In genomic region chr16:88262858-88263563, GRCh38 we compare ENCODE assay signal across 8 cellular contexts.
DNase-seq lines count a peak whose midpoint lies in the region; ATAC-seq and TF ChIP-seq lines count a peak whose summit lies in the region.
"Not testable (repeated sequence)": the region's sequence is repeated elsewhere in the genome, so short reads cannot be mapped to it uniquely, and the experiment has no call there.

No MANE protein-coding gene starts in this region.

- TF ChIP-seq CTCF in BE2C (IDR thresholded peaks at IDR 0.05; ENCODE audit: low read depth, low read length) (0 out of 2 replicates have a peak, but pooled peaks have one; percentile 17), fibroblast of villous mesenchyme (IDR thresholded peaks at IDR 0.05; ENCODE audit: insufficient read depth, low read depth, low read length) (peak; percentile 15)
- TF ChIP-seq CTCF in breast epithelium (IDR thresholded peaks at IDR 0.05); omental fat pad (IDR thresholded peaks at IDR 0.05); smooth muscle cell (IDR thresholded peaks at IDR 0.05; ENCODE audit: borderline replicate concordance, insufficient read depth, poor library complexity, severe bottlenecking): not testable (repeated sequence)

- peak overlapping the region; percentile 57 to 75 for H3K27ac ChIP-seq in breast epithelium
- peak overlapping the region; percentile 96 for H3K27ac ChIP-seq in smooth muscle cell (ENCODE audit: low read depth)

- WGBS in smooth muscle cell (ENCODE audit: low lambda C conversion rate) = 55% methylated on average over 34 of the region's 34 CpGs

- H3K27me3 ChIP-seq in BE2C; H7 (ENCODE audit: control insufficient read depth, insufficient read depth, low read length); breast epithelium; smooth muscle cell (ENCODE audit: low read depth): not testable (repeated sequence)

- not testable (repeated sequence) for H2AFZ ChIP-seq in smooth muscle cell (ENCODE audit: low read depth)

- not testable (repeated sequence) for TF ChIP-seq POLR2A in breast epithelium (IDR thresholded peaks at IDR 0.05)

- H3K36me3 ChIP-seq in BE2C; H7 (replicated peaks; ENCODE audit: control insufficient read depth, insufficient read depth, low read length); breast epithelium; smooth muscle cell (ENCODE audit: low read depth): not testable (repeated sequence)

- H3K79me2 ChIP-seq in smooth muscle cell (ENCODE audit: low read depth) = not testable (repeated sequence)

- H3K4me3 ChIP-seq in BE2C (ENCODE audit: low read depth, low read length) (peak overlapping the region; percentile 23; the same call in 1 of the 2 replicates), fibroblast of villous mesenchyme (ENCODE audit: low read depth, low read length) (peak overlapping the region; percentile 18)
- not testable (repeated sequence) for H3K4me3 ChIP-seq in H7 (ENCODE audit: insufficient read depth, low read depth, low read length); breast epithelium; smooth muscle cell

- peak; percentile 10 for ATAC-seq in omental fat pad (ENCODE audit: low FRiP score)

- H3K9me3 ChIP-seq in BE2C; breast epithelium; smooth muscle cell (replicated peaks; ENCODE audit: low read depth): not testable (repeated sequence)

- peak; percentile 80 for DNase-seq in BE2C
- DNase-seq in H7 = peak; percentile 22
- DNase-seq in RPMI8226 = peak; percentile 7
- peak in 1 of 2 donors; percentile 46 for DNase-seq in breast epithelium (ENCODE audit: low spot score in 2 of 2)
- DNase-seq in fibroblast of villous mesenchyme (ENCODE audit: low read depth) = peak; percentile 98
- peak; percentile 53 for DNase-seq in kidney glomerular epithelial cell (lab: John Stamatoyannopoulos, UW)
- DNase-seq in omental fat pad (ENCODE audit: low spot score) = not testable (repeated sequence)
- DNase-seq in smooth muscle cell (lab: John Stamatoyannopoulos, UW; ENCODE audit: unreplicated experiment) = peak; percentile 42

- intact Hi-C loops in breast epithelium (cut with DNase I; ENCODE audit: low total_unique reads) = loop anchor here (5.0 kb wide), 1 partner anchor 64 kb away; no protein-coding TSS in a partner anchor

- not testable (repeated sequence) for H4K20me1 ChIP-seq in smooth muscle cell (ENCODE audit: low read depth)

- not testable (repeated sequence) for H3F3A ChIP-seq in smooth muscle cell (ENCODE audit: low read depth)

- peak overlapping the region; percentile 65 for H3K4me2 ChIP-seq in smooth muscle cell

- peak overlapping the region; percentile 79 for H3K9ac ChIP-seq in smooth muscle cell (ENCODE audit: low read depth)

- not testable (repeated sequence) for H3K4me1 ChIP-seq in BE2C, breast epithelium
- H3K4me1 ChIP-seq in smooth muscle cell (ENCODE audit: low read depth) = peaks cover 14% of the 10 kb centered on the region
